In the genomic region with DNA sequence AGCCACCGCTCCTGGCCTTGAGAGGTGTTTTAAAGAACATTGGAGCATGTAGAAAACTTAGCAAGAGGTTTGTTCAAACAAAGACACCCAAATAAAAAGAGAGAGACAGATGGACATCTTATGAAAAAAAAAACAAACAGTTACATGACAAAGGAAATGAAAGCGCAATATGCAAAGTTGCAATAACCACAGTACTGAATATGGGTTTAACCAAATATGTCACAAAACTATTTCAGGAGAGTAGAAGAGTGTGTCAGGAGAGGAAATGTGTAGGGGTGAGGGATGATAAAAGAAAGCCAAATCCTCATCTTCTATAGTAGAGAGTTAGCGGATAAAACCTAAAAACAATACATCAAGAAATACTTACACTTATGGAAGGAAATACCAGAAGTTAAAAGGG, we compare ENCODE assay signal across 11 cellular contexts.
DNase-seq lines count a peak whose midpoint lies in the region; ATAC-seq and TF ChIP-seq lines count a peak whose summit lies in the region.
"Had no signal": no experiment of that assay in that cellular context is flagged by ENCODE, and none has a peak within 500 bp of the region (broad histone marks: within the 10 kb centered on the region; RNA-seq: fewer than 3 reads in every experiment).

No MANE protein-coding gene starts in this region.

- DNase-seq in GM10248 (ENCODE audit: extremely low spot score) (peak; percentile 32), NCI-H1417 (lab: John Stamatoyannopoulos, UW) (no peak), ecto neural progenitor cell (ENCODE audit: low spot score) (no peak), NCI-H146 treated with DMSO at 0.1 percent for 48 hours (lab: John Stamatoyannopoulos, UW; ENCODE audit: unreplicated experiment) (no peak)
- DNase-seq in activated naive CD4-positive, alpha-beta T cell treated with Interleukin-2 at 50 U/mL for 16 hours: no peak
- DNase-seq: Kasumi-1, substantia nigra, WERI-Rb-1 had no signal

- no peak for TF ChIP-seq CTCF in GM10248 (IDR thresholded peaks at IDR 0.05; ENCODE audit: control extremely low read depth, extremely low read depth, low read depth, missing control alignments)

- POLR2A ChIA-PET in GM10248 (lab: Yijun Ruan, JAX): no interaction called here

- ATAC-seq in GM19324 (IDR thresholded peaks at IDR 0.05; ENCODE audit: low FRiP score, unreplicated experiment): peak; percentile 96
- peak; percentile 100 for ATAC-seq in HG02798 (IDR thresholded peaks at IDR 0.05; ENCODE audit: poor library complexity, unreplicated experiment)
- ATAC-seq in HG03558 (IDR thresholded peaks at IDR 0.05; ENCODE audit: extremely low read depth, unreplicated experiment): peak; percentile 100

- CTCF ChIA-PET in GM10248 (lab: Yijun Ruan, JAX): no interaction called here
